15 cellular contexts compared by ENCODE assay signal in genomic region chr5:39273314-39273954, GRCh38. TPM values are rescaled to one million over a fixed set of nuclear protein-coding genes. Genes with fewer than 3 reads are reported as not detected.
DNase-seq lines count a peak whose midpoint lies in the region; ATAC-seq and TF ChIP-seq lines count a peak whose summit lies in the region.
"Had no signal": no experiment of that assay in that cellular context is flagged by ENCODE, and none has a peak within 500 bp of the region (broad histone marks: within the 10 kb centered on the region; RNA-seq: fewer than 3 reads in every experiment).

No MANE protein-coding gene starts in this region.

- 80 to 87% methylated on average over 2 of the region's 2 CpGs for WGBS in sigmoid colon, 2 donors
- WGBS in SK-N-SH (ENCODE audit: low lambda C conversion rate): 16% methylated on average over 2 of the region's 2 CpGs

- POLR2A ChIA-PET in SK-N-SH (lab: Yijun Ruan, JAX): no interaction called here

- H3K36me3 ChIP-seq in sigmoid colon (no peaks in the 10 kb centered on the region), SK-N-SH (replicated peaks in 1 of 2; ENCODE audit: control insufficient read depth in 1 of 2, insufficient read depth in 2 of 2, low read length in 1 of 2) (no peaks in the 10 kb centered on the region)
- H3K36me3 ChIP-seq: cardiac muscle cell had no signal

- intact Hi-C loops in sigmoid colon (cut with DNase I): no loop called here

- H2AFZ ChIP-seq in SK-N-SH (ENCODE audit: low read depth): no peak overlapping the region

- ATAC-seq in activated naive CD4-positive, alpha-beta T cell treated with anti-CD3 and anti-CD28 coated beads, Interleukin-2, amount 50 U/mL, for 72 hours: peak in 1 of 2 donors; percentile 45

- H3K79me2 ChIP-seq in SK-N-SH (ENCODE audit: insufficient read depth): no peaks in the 10 kb centered on the region

- H3K9me3 ChIP-seq in sigmoid colon (no peaks in the 10 kb centered on the region), SK-N-SH (no peaks in the 10 kb centered on the region)
- H3K9me3 ChIP-seq: testis had no signal

- TF ChIP-seq EP300 in sigmoid colon (IDR thresholded peaks at IDR 0.05) (no peak), SK-N-SH (IDR thresholded peaks at IDR 0.05; ENCODE audit: borderline replicate concordance in 1 of 2, low read depth in 1 of 2, low read length in 1 of 2) (no peak)

- no peaks in the 10 kb centered on the region for H3K9me2 ChIP-seq in SK-N-SH

- no peaks in the 10 kb centered on the region for H4K20me1 ChIP-seq in SK-N-SH (ENCODE audit: insufficient read depth)

- peaks cover 17 to 25% of the 10 kb centered on the region in 2 donors for H3K36me3 Mint-ChIP-seq in activated naive CD4-positive, alpha-beta T cell treated with anti-CD3 and anti-CD28 coated beads, Interleukin-2, amount 50 U/mL, for 72 hours

- no peak overlapping the region for H3K9ac ChIP-seq in SK-N-SH

- H3K27ac ChIP-seq in sigmoid colon (peak overlapping the region in 3 of 4 donors; percentile 14 to 40 (median 34)), SK-N-SH (ENCODE audit: low read depth in 2 of 2, low read length in 1 of 2) (no peak overlapping the region)
- H3K27ac ChIP-seq: 22Rv1, cardiac muscle cell had no signal

- no peak overlapping the region for H3K4me2 ChIP-seq in SK-N-SH

- H3K27ac Mint-ChIP-seq in activated naive CD4-positive, alpha-beta T cell treated with anti-CD3 and anti-CD28 coated beads, Interleukin-2, amount 50 U/mL, for 72 hours: peak overlapping the region; percentile 22 to 95
- H3K27ac Mint-ChIP-seq: nephron progenitor cell had no signal

- CTCF ChIA-PET in SK-N-SH (lab: Yijun Ruan, JAX): interaction anchor here (0.7 kb wide), 1 partner anchor 10 kb away, joined by 3 read pairs; no protein-coding TSS in a partner anchor

- no peak for TF ChIP-seq POLR2A in sigmoid colon (IDR thresholded peaks at IDR 0.05)

- TF ChIP-seq CTCF in sigmoid colon (IDR thresholded peaks at IDR 0.05) (no peak), SK-N-SH (IDR thresholded peaks at IDR 0.05) (no peak)

- H3K4me3 ChIP-seq in sigmoid colon (no peak overlapping the region), SK-N-SH (ENCODE audit: low read depth in 2 of 2, low read length in 1 of 2) (no peak overlapping the region)
- H3K4me3 ChIP-seq: cardiac muscle cell, testis had no signal

- H3K4me1 ChIP-seq in sigmoid colon (no peaks in the 10 kb centered on the region), SK-N-SH (ENCODE audit: control insufficient read depth in 1 of 2, insufficient read depth in 2 of 2, low read depth in 1 of 2, low read length in 1 of 2) (no peaks in the 10 kb centered on the region)

- DNase-seq in SIG-M5 treated with dmso at 0.1 percent for 504 hours (lab: John Stamatoyannopoulos, UW; ENCODE audit: unreplicated experiment) (peak; percentile 56), SIG-M5 (lab: John Stamatoyannopoulos, UW) (no peak), MV-4-11 (lab: John Stamatoyannopoulos, UW) (peak; percentile 18), sigmoid colon (no peak), pons (ENCODE audit: low spot score) (no peak), SK-N-SH (no peak), SHP77 (lab: John Stamatoyannopoulos, UW) (no peak)
- DNase-seq in activated naive CD4-positive, alpha-beta T cell treated with anti-CD3 and anti-CD28 coated beads, Interleukin-2, amount 50 U/mL, for 72 hours (ENCODE audit: low spot score in 2 of 2): no peak
- DNase-seq: NCI-H2171 treated with DMSO at 0.1 percent for 48 hours, nephron progenitor cell, testis had no signal

- H3K27me3 ChIP-seq in sigmoid colon (no peaks in the 10 kb centered on the region), SK-N-SH (ENCODE audit: insufficient read depth) (no peaks in the 10 kb centered on the region; the same call in 1 of the 2 replicates)
- H3K27me3 ChIP-seq: cardiac muscle cell, testis had no signal

- no peaks in the 10 kb centered on the region for H3F3A ChIP-seq in SK-N-SH (replicated peaks; ENCODE audit: insufficient read depth)

- H3K9me3 Mint-ChIP-seq in activated naive CD4-positive, alpha-beta T cell treated with anti-CD3 and anti-CD28 coated beads, Interleukin-2, amount 50 U/mL, for 72 hours: peaks cover 3 to 6% of the 10 kb centered on the region in 2 donors

- no peak for TF ChIP-seq RAD21 in SK-N-SH (IDR thresholded peaks at IDR 0.05; ENCODE audit: low read length)

TF ChIP-seq in SK-N-SH, 30 proteins besides CTCF, POLR2A, EP300 and RAD21:
- no peak for TF ChIP-seq REST (IDR thresholded peaks at IDR 0.05; ENCODE audit: low read depth, low read length)

RNA-seq across cellular contexts. Expression of gene FYB1, which starts 54.1 kb away (rescaled TPM):
- total RNA-seq in activated naive CD4-positive, alpha-beta T cell treated with anti-CD3 and anti-CD28 coated beads, Interleukin-2, amount 50 U/mL, for 72 hours: 100 to 1,000 TPM; 161 to 168 TPM
- 10 to 100 TPM in 3 of 4 donors, 1 to 10 TPM in 1; 8.6 to 15.5 (median 12.4) TPM for total RNA-seq in sigmoid colon
- 10 to 100 TPM in 1 of 3 donors, 1 to 10 TPM in 2; 2.8 to 18.2 (median 3.6) TPM for polyA plus RNA-seq in sigmoid colon
- not detected in 2 replicates for polyA plus RNA-seq in SK-N-SH (2012; rRNA removed)
- not detected in 2 replicates for polyA plus RNA-seq in SK-N-SH (2012; cell fraction: cytosol; rRNA removed)
- polyA plus RNA-seq in SK-N-SH (2012; cell fraction: nucleus; rRNA removed): not detected in 2 replicates
- total RNA-seq: cardiac muscle cell, LHCN-M2 had no signal
- polyA plus RNA-seq: cardiac muscle cell, endothelial cell of umbilical vein had no signal

Comparison
In these comparisons a context has a peak if more than half of its experiments do, and no peak if none do; other contexts are left out.
1. DNase-seq: peak in SIG-M5 treated with dmso at 0.1 percent for 504 hours (single experiment) and MV-4-11 (single experiment); none in SIG-M5 (single experiment), activated naive CD4-positive, alpha-beta T cell treated with anti-CD3 and anti-CD28 coated beads, Interleukin-2, amount 50 U/mL, for 72 hours (0 of 2), sigmoid colon (single experiment), pons (single experiment), SK-N-SH (single experiment) and SHP77 (0 of 2).
2. H3K27ac ChIP-seq: peak in sigmoid colon (3 of 4); none in SK-N-SH (0 of 2).
3. RNA of gene FYB1, which starts 54.1 kb away (total RNA-seq): 161 to 168 TPM in activated naive CD4-positive, alpha-beta T cell treated with anti-CD3 and anti-CD28 coated beads, Interleukin-2, amount 50 U/mL, for 72 hours; 8.6 to 15.5 TPM in sigmoid colon; every median in the first group is over 4 times any median in the second.